Comparison of ENCODE assay signal across 1 cellular context in the genomic region with DNA sequence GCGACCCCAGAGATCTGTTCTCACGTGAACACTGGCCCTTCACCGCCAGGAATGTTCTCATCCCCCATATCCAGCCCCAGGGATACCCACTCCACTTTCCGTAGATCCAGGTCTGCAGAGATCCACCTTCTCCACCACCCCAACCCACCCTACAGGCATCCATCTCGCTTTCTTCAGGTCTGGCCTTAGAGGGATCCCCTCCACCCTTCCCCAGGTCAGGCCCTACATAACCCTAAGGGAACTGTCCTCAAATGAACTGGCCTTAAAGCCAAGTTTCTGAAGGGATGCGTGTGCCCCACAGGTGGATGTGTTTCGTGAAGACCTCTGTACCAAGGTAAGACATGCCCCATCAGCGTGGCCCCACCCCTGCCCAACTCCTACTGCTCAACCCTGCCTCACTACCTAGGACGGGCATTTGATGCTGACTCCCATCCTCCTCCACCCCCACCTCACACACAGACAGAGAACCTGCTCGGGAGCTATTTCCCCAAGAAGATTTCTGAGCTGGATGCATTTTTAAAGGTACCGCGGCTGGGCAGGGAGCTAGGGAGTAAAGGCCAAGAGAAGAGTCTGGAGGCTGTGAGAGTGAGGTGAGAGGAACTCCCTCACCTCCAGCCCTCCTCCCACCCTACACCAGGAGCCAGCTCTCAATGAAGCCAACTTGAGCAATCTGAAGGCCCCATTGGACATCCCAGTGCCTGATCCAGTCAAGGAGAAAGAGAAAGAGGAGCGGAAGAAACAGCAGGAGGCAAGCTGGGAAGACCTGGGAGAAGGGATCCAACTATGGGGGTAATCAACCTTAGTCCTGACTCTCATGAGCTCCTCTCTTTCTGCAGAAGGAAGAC.
TF ChIP-seq lines count a peak whose summit lies in the region.

No MANE protein-coding gene starts in this region.

TF ChIP-seq in HepG2, 621 proteins besides CTCF, POLR2A, EP300 and RAD21 (continued from another document and continues in another):
- TF ChIP-seq, protein P1, sequence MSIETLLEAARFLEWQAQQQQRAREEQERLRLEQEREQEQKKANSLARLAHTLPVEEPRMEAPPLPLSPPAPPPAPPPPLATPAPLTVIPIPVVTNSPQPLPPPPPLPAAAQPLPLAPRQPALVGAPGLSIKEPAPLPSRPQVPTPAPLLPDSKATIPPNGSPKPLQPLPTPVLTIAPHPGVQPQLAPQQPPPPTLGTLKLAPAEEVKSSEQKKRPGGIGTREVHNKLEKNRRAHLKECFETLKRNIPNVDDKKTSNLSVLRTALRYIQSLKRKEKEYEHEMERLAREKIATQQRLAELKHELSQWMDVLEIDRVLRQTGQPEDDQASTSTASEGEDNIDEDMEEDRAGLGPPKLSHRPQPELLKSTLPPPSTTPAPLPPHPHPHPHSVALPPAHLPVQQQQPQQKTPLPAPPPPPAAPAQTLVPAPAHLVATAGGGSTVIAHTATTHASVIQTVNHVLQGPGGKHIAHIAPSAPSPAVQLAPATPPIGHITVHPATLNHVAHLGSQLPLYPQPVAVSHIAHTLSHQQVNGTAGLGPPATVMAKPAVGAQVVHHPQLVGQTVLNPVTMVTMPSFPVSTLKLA (IDR thresholded peaks at IDR 0.05) = no peak; the same call in 1 of the 2 replicates
- TF ChIP-seq ZNF749 (CRISPR knock-in tag; IDR thresholded peaks at IDR 0.05; ENCODE audit: borderline replicate concordance) = 0 out of 2 replicates have a peak, but pooled peaks have one; percentile 5
- no peak for TF ChIP-seq ZNF546 (CRISPR knock-in tag; conservative IDR thresholded peaks at IDR 0.05)
- TF ChIP-seq, protein P2, sequence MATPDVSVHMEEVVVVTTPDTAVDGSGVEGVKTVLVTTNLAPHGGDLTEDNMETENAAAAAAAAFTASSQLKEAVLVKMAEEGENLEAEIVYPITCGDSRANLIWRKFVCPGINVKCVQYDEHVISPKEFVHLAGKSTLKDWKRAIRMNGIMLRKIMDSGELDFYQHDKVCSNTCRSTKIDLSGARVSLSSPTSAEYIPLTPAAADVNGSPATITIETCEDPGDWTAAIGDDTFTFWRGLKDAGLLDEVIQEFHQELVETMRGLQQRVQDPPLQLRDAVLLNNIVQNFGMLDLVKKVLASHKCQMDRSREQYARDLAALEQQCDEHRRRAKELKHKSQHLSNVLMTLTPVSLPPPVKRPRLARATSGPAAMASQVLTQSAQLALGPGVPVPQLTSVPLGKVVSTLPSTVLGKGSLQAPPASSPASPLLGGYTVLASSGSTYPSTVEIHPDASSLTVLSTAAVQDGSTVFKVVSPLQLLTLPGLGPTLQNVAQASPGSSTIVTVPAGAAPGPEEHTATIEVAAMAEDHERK (CRISPR knock-in tag; IDR thresholded peaks at IDR 0.05; ENCODE audit: low read depth) = no peak
- 0 out of 2 replicates have a peak, but pooled peaks have one; percentile 46 for TF ChIP-seq HOXD1 (CRISPR knock-in tag; IDR thresholded peaks at IDR 0.05)
- TF ChIP-seq AKAP8 (CRISPR knock-in tag; IDR thresholded peaks at IDR 0.05) = 0 out of 2 replicates have a peak, but pooled peaks have one; percentile 64
- no peak for TF ChIP-seq MTF1 (CRISPR knock-in tag; IDR thresholded peaks at IDR 0.05)
- TF ChIP-seq, protein P3, sequence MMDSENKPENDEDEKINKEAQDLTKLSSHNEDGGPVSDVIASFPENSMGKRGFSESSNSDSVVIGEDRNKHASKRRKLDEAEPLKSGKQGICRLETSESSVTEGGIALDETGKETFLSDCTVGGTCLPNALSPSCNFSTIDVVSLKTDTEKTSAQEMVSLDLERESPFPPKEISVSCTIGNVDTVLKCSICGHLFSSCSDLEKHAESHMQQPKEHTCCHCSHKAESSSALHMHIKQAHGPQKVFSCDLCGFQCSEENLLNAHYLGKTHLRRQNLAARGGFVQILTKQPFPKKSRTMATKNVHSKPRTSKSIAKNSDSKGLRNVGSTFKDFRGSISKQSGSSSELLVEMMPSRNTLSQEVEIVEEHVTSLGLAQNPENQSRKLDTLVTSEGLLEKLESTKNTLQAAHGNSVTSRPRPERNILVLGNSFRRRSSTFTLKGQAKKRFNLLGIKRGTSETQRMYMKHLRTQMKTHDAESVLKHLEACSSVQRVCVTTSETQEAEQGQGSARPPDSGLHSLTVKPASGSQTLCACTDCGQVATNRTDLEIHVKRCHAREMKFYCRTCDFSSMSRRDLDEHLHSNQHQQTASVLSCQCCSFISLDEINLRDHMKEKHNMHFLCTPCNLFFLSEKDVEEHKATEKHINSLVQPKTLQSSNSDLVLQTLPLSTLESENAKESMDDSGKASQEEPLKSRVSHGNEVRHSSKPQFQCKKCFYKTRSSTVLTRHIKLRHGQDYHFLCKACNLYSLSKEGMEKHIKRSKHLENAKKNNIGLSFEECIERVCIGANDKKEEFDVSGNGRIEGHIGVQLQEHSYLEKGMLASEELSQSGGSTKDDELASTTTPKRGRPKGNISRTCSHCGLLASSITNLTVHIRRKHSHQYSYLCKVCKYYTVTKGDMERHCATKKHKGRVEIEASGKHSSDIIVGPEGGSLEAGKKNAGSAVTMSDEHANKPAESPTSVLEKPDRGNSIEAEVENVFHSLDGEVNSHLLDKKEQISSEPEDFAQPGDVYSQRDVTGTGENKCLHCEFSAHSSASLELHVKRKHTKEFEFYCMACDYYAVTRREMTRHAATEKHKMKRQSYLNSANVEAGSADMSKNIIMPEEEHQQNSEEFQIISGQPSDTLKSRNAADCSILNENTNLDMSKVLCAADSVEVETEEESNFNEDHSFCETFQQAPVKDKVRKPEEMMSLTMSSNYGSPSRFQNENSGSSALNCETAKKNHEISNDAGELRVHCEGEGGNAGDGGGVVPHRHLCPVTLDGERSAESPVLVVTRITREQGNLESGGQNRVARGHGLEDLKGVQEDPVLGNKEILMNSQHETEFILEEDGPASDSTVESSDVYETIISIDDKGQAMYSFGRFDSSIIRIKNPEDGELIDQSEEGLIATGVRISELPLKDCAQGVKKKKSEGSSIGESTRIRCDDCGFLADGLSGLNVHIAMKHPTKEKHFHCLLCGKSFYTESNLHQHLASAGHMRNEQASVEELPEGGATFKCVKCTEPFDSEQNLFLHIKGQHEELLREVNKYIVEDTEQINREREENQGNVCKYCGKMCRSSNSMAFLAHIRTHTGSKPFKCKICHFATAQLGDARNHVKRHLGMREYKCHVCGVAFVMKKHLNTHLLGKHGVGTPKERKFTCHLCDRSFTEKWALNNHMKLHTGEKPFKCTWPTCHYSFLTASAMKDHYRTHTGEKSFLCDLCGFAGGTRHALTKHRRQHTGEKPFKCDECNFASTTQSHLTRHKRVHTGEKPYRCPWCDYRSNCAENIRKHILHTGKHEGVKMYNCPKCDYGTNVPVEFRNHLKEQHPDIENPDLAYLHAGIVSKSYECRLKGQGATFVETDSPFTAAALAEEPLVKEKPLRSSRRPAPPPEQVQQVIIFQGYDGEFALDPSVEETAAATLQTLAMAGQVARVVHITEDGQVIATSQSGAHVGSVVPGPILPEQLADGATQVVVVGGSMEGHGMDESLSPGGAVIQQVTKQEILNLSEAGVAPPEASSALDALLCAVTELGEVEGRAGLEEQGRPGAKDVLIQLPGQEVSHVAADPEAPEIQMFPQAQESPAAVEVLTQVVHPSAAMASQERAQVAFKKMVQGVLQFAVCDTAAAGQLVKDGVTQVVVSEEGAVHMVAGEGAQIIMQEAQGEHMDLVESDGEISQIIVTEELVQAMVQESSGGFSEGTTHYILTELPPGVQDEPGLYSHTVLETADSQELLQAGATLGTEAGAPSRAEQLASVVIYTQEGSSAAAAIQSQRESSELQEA (CRISPR knock-in tag; IDR thresholded peaks at IDR 0.05; ENCODE audit: not compliant biosample characterization) = peak; percentile 16
- TF ChIP-seq ZNF776 (CRISPR knock-in tag; IDR thresholded peaks at IDR 0.05) = peak; percentile 83
- no peak for TF ChIP-seq ATF7 (IDR thresholded peaks at IDR 0.05)
- TF ChIP-seq ATF7 (CRISPR knock-in tag; IDR thresholded peaks at IDR 0.05) = no peak; the same call in 1 of the 2 replicates
- no peak for TF ChIP-seq ZC3H13 (CRISPR knock-in tag; IDR thresholded peaks at IDR 0.05)
- TF ChIP-seq, protein P4, sequence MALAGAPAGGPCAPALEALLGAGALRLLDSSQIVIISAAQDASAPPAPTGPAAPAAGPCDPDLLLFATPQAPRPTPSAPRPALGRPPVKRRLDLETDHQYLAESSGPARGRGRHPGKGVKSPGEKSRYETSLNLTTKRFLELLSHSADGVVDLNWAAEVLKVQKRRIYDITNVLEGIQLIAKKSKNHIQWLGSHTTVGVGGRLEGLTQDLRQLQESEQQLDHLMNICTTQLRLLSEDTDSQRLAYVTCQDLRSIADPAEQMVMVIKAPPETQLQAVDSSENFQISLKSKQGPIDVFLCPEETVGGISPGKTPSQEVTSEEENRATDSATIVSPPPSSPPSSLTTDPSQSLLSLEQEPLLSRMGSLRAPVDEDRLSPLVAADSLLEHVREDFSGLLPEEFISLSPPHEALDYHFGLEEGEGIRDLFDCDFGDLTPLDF (CRISPR knock-in tag; IDR thresholded peaks at IDR 0.05) = no peak
- TF ChIP-seq ZNF20 (CRISPR knock-in tag; IDR thresholded peaks at IDR 0.05) = no peak
- no peak for TF ChIP-seq ATRX (CRISPR knock-in tag; IDR thresholded peaks at IDR 0.05; ENCODE audit: borderline replicate concordance)
- TF ChIP-seq ZNF75D (CRISPR knock-in tag; IDR thresholded peaks at IDR 0.05; ENCODE audit: borderline replicate concordance) = no peak
- TF ChIP-seq ZNF256 (CRISPR knock-in tag; conservative IDR thresholded peaks at IDR 0.05) = no peak
- TF ChIP-seq MXI1 (IDR thresholded peaks at IDR 0.05; ENCODE audit: borderline replicate concordance, low read depth, low read length) = no peak
- TF ChIP-seq CBX2 (IDR thresholded peaks at IDR 0.05; ENCODE audit: low read depth, low read length) = no peak
- TF ChIP-seq CBX2 (CRISPR knock-in tag; IDR thresholded peaks at IDR 0.05; ENCODE audit: low read depth) = no peak
- TF ChIP-seq, protein P5, sequence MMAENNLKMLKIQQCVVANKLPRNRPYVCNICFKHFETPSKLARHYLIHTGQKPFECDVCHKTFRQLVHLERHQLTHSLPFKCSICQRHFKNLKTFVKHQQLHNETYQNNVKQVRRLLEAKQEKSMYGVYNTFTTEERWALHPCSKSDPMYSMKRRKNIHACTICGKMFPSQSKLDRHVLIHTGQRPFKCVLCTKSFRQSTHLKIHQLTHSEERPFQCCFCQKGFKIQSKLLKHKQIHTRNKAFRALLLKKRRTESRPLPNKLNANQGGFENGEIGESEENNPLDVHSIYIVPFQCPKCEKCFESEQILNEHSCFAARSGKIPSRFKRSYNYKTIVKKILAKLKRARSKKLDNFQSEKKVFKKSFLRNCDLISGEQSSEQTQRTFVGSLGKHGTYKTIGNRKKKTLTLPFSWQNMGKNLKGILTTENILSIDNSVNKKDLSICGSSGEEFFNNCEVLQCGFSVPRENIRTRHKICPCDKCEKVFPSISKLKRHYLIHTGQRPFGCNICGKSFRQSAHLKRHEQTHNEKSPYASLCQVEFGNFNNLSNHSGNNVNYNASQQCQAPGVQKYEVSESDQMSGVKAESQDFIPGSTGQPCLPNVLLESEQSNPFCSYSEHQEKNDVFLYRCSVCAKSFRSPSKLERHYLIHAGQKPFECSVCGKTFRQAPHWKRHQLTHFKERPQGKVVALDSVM (CRISPR knock-in tag; IDR thresholded peaks at IDR 0.05) = no peak
- TF ChIP-seq ZNF724P (CRISPR knock-in tag; IDR thresholded peaks at IDR 0.05; ENCODE audit: borderline replicate concordance) = no peak
- peak; percentile 12 for TF ChIP-seq POLR2G (IDR thresholded peaks at IDR 0.05; ENCODE audit: low read depth, low read length)
- TF ChIP-seq SAFB2 (CRISPR knock-in tag; IDR thresholded peaks at IDR 0.05; ENCODE audit: borderline replicate concordance, low read depth) = peak; percentile 70; the same call in 1 of the 2 replicates
- TF ChIP-seq TCF7L2 (IDR thresholded peaks at IDR 0.05; ENCODE audit: low read depth, low read length) = no peak
- TF ChIP-seq HNRNPH1 (optimal IDR thresholded peaks at IDR 0.05; ENCODE audit: low read depth, low read length) = peak; percentile 6
- TF ChIP-seq MTA1 (CRISPR knock-in tag; IDR thresholded peaks at IDR 0.05; ENCODE audit: borderline replicate concordance) = no peak; the same call in 1 of the 2 replicates
- TF ChIP-seq ZBTB38 (CRISPR knock-in tag; IDR thresholded peaks at IDR 0.05) = no peak
- TF ChIP-seq KDM2A (CRISPR knock-in tag; IDR thresholded peaks at IDR 0.05; ENCODE audit: borderline replicate concordance, low read depth) = 0 out of 2 replicates have a peak, but pooled peaks have one; percentile 56
- TF ChIP-seq ZNF552 (CRISPR knock-in tag; IDR thresholded peaks at IDR 0.05; ENCODE audit: borderline replicate concordance) = no peak; the same call in none of the 2 replicates
- TF ChIP-seq, protein P6, sequence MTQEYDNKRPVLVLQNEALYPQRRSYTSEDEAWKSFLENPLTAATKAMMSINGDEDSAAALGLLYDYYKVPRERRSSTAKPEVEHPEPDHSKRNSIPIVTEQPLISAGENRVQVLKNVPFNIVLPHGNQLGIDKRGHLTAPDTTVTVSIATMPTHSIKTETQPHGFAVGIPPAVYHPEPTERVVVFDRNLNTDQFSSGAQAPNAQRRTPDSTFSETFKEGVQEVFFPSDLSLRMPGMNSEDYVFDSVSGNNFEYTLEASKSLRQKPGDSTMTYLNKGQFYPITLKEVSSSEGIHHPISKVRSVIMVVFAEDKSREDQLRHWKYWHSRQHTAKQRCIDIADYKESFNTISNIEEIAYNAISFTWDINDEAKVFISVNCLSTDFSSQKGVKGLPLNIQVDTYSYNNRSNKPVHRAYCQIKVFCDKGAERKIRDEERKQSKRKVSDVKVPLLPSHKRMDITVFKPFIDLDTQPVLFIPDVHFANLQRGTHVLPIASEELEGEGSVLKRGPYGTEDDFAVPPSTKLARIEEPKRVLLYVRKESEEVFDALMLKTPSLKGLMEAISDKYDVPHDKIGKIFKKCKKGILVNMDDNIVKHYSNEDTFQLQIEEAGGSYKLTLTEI (CRISPR knock-in tag; conservative IDR thresholded peaks at IDR 0.05) = no peak
- TF ChIP-seq, protein P7, sequence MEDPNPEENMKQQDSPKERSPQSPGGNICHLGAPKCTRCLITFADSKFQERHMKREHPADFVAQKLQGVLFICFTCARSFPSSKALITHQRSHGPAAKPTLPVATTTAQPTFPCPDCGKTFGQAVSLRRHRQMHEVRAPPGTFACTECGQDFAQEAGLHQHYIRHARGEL (CRISPR knock-in tag; IDR thresholded peaks at IDR 0.05) = peak; percentile 43
- TF ChIP-seq, protein P8, sequence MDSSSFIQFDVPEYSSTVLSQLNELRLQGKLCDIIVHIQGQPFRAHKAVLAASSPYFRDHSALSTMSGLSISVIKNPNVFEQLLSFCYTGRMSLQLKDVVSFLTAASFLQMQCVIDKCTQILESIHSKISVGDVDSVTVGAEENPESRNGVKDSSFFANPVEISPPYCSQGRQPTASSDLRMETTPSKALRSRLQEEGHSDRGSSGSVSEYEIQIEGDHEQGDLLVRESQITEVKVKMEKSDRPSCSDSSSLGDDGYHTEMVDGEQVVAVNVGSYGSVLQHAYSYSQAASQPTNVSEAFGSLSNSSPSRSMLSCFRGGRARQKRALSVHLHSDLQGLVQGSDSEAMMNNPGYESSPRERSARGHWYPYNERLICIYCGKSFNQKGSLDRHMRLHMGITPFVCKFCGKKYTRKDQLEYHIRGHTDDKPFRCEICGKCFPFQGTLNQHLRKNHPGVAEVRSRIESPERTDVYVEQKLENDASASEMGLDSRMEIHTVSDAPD (CRISPR knock-in tag; IDR thresholded peaks at IDR 0.05) = no peak
- no peak for TF ChIP-seq RFXAP (CRISPR knock-in tag; IDR thresholded peaks at IDR 0.05; ENCODE audit: borderline replicate concordance)
- peak in 1 of 2 experiments; percentile 33; a peak in 1 of 4 replicates for TF ChIP-seq KLF16 (CRISPR knock-in tag; IDR thresholded peaks at IDR 0.05)
- TF ChIP-seq CBX1 (IDR thresholded peaks at IDR 0.05; ENCODE audit: low read depth) = no peak
- TF ChIP-seq ZNF350 (CRISPR knock-in tag; IDR thresholded peaks at IDR 0.05; ENCODE audit: borderline replicate concordance, low read depth) = peak; percentile 8
- no peak for TF ChIP-seq ZMYM2 (CRISPR knock-in tag; IDR thresholded peaks at IDR 0.05)
- peak; percentile 8; the same call in 1 of the 2 replicates for TF ChIP-seq ZNF614 (CRISPR knock-in tag; IDR thresholded peaks at IDR 0.05; ENCODE audit: borderline replicate concordance)
- no peak for TF ChIP-seq ASH2L (IDR thresholded peaks at IDR 0.05; ENCODE audit: insufficient read length, low read depth, low read length)
- no peak for TF ChIP-seq SOX6 (IDR thresholded peaks at IDR 0.05)
- TF ChIP-seq SOX6 (CRISPR knock-in tag; IDR thresholded peaks at IDR 0.05) = 0 out of 2 replicates have a peak, but pooled peaks have one; percentile 13
